In the genomic region with DNA sequence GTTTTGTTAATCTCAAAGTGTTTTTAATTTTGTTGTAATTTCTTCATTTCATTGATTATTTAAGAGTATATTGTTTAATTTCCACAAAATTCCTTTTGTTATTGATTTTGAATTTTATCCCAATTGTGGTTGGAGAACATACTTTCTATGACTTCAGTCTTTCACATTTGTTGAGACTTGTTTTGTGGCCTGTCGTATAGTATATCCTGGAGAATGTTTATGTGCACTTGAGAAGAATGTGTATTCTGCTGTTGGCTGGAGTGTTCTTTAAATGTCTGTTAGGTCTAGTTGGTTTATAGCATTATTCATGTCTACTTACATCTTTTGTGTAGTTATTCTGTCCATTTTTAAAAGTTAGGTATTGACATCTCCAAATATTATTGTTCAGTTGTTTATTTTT, we compare ENCODE assay signal across 19 cellular contexts.
"Had no signal": no experiment of that assay in that cellular context is flagged by ENCODE, and none has a peak within 500 bp of the region (broad histone marks: within the 10 kb centered on the region; RNA-seq: fewer than 3 reads in every experiment).

No MANE protein-coding gene starts in this region.

- H3K4me3 ChIP-seq: MG63 had no signal

- H3K4me2 ChIP-seq: SK-N-SH had no signal

- H3K27me3 ChIP-seq: MG63 had no signal

- FAIRE-seq: RCC 7860 had no signal

- ATAC-seq: T-cell had no signal

- DNase-seq: KBM-7, MG63, NCI-H1105 treated with DMSO at 0.1 percent for 48 hours, NCI-H1417 treated with DMSO at 0.1 percent for 48 hours, NCI-H146, NCI-H1694 treated with DMSO at 0.1 percent for 48 hours, NCI-H1930, NCI-H2081, NCI-H2107, NCI-H2227 treated with DMSO at 0.1 percent for 48 hours, NCI-H524 treated with DMSO at 0.1 percent for 48 hours, NCI-H69, NCI-H774, RPMI8226, SHP77, SK-N-SH, SW 1271, T-cell had no signal
